ENCODE assay signal across 1 cellular context in genomic region chr1:47755368-47755990, GRCh38.
TF ChIP-seq lines count a peak whose summit lies in the region.

No MANE protein-coding gene starts in this region.

TF ChIP-seq in K562, 482 proteins besides CTCF, POLR2A, EP300 and RAD21 (continued from another document and continues in another):
- peak; percentile 86; the same call in 1 of the 2 replicates for TF ChIP-seq XRCC5 (IDR thresholded peaks at IDR 0.05; ENCODE audit: low read depth, low read length)
- TF ChIP-seq CHD4 (IDR thresholded peaks at IDR 0.05; ENCODE audit: insufficient read depth, insufficient replicate concordance, low read depth, low read length, poor library complexity, severe bottlenecking) = no peak
- TF ChIP-seq ZC3H11A (IDR thresholded peaks at IDR 0.05; ENCODE audit: low read depth, low read length) = no peak
- no peak for TF ChIP-seq ZNF592 (IDR thresholded peaks at IDR 0.05)
- TF ChIP-seq CAMTA2 (CRISPR knock-in tag; conservative IDR thresholded peaks at IDR 0.05) = no peak
- TF ChIP-seq USF2 (CRISPR knock-in tag; IDR thresholded peaks at IDR 0.05) = 0 out of 2 replicates have a peak, but pooled peaks have one; percentile 13
- TF ChIP-seq, protein P1, sequence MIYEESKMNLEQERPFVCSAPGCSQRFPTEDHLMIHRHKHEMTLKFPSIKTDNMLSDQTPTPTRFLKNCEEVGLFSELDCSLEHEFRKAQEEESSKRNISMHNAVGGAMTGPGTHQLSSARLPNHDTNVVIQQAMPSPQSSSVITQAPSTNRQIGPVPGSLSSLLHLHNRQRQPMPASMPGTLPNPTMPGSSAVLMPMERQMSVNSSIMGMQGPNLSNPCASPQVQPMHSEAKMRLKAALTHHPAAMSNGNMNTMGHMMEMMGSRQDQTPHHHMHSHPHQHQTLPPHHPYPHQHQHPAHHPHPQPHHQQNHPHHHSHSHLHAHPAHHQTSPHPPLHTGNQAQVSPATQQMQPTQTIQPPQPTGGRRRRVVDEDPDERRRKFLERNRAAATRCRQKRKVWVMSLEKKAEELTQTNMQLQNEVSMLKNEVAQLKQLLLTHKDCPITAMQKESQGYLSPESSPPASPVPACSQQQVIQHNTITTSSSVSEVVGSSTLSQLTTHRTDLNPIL (CRISPR knock-in tag; IDR thresholded peaks at IDR 0.05) = no peak
- no peak for TF ChIP-seq PHF8 (IDR thresholded peaks at IDR 0.05; ENCODE audit: borderline replicate concordance, low read length)
- TF ChIP-seq, protein P2, sequence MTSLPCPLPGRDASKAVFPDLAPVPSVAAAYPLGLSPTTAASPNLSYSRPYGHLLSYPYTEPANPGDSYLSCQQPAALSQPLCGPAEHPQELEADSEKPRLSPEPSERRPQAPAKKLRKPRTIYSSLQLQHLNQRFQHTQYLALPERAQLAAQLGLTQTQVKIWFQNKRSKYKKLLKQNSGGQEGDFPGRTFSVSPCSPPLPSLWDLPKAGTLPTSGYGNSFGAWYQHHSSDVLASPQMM (CRISPR knock-in tag; IDR thresholded peaks at IDR 0.05) = no peak
- TF ChIP-seq ETV6 (IDR thresholded peaks at IDR 0.05; ENCODE audit: borderline replicate concordance in 1 of 2, low read depth in 2 of 2, low read length in 1 of 2) = no peak
- TF ChIP-seq ETV6 (CRISPR knock-in tag; IDR thresholded peaks at IDR 0.05; ENCODE audit: borderline replicate concordance) = no peak
- no peak for TF ChIP-seq ZNF511 (CRISPR knock-in tag; IDR thresholded peaks at IDR 0.05)
- TF ChIP-seq SIN3A (IDR thresholded peaks at IDR 0.05; ENCODE audit: borderline replicate concordance in 2 of 2, control insufficient read depth in 1 of 2, low read depth in 2 of 2, low read length in 2 of 2) = no peak
- peak; percentile 69 for TF ChIP-seq ESRRA (IDR thresholded peaks at IDR 0.05; ENCODE audit: borderline replicate concordance, low read depth)
- no peak for TF ChIP-seq NFATC3 (IDR thresholded peaks at IDR 0.05)
- no peak for TF ChIP-seq ZNF384 (IDR thresholded peaks at IDR 0.05; ENCODE audit: low read depth, low read length)
- no peak for TF ChIP-seq HNRNPLL (IDR thresholded peaks at IDR 0.05; ENCODE audit: low read depth, low read length, poor library complexity, severe bottlenecking)
- no peak for TF ChIP-seq TFAM (CRISPR knock-in tag; conservative IDR thresholded peaks at IDR 0.05)
- TF ChIP-seq NR2C1 (IDR thresholded peaks at IDR 0.05) = peak; percentile 64; the same call in 1 of the 2 replicates
- TF ChIP-seq NR2C1 (tag; IDR thresholded peaks at IDR 0.05) = peak; percentile 66
- no peak for TF ChIP-seq WHSC1 (IDR thresholded peaks at IDR 0.05; ENCODE audit: low read length)
- no peak for TF ChIP-seq TAF9B (IDR thresholded peaks at IDR 0.05; ENCODE audit: partially characterized antibody)
- TF ChIP-seq FOXA3 (CRISPR knock-in tag; conservative IDR thresholded peaks at IDR 0.05 in 1 of 2, IDR thresholded peaks at IDR 0.05 in 1 of 2) = no peak
- TF ChIP-seq, protein P3, sequence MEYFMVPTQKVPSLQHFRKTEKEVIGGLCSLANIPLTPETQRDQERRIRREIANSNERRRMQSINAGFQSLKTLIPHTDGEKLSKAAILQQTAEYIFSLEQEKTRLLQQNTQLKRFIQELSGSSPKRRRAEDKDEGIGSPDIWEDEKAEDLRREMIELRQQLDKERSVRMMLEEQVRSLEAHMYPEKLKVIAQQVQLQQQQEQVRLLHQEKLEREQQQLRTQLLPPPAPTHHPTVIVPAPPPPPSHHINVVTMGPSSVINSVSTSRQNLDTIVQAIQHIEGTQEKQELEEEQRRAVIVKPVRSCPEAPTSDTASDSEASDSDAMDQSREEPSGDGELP (CRISPR knock-in tag; IDR thresholded peaks at IDR 0.05; ENCODE audit: borderline replicate concordance) = peak; percentile 51; the same call in 1 of the 2 replicates
- TF ChIP-seq ZNF561 (CRISPR knock-in tag; conservative IDR thresholded peaks at IDR 0.05) = no peak
- TF ChIP-seq, protein P4, sequence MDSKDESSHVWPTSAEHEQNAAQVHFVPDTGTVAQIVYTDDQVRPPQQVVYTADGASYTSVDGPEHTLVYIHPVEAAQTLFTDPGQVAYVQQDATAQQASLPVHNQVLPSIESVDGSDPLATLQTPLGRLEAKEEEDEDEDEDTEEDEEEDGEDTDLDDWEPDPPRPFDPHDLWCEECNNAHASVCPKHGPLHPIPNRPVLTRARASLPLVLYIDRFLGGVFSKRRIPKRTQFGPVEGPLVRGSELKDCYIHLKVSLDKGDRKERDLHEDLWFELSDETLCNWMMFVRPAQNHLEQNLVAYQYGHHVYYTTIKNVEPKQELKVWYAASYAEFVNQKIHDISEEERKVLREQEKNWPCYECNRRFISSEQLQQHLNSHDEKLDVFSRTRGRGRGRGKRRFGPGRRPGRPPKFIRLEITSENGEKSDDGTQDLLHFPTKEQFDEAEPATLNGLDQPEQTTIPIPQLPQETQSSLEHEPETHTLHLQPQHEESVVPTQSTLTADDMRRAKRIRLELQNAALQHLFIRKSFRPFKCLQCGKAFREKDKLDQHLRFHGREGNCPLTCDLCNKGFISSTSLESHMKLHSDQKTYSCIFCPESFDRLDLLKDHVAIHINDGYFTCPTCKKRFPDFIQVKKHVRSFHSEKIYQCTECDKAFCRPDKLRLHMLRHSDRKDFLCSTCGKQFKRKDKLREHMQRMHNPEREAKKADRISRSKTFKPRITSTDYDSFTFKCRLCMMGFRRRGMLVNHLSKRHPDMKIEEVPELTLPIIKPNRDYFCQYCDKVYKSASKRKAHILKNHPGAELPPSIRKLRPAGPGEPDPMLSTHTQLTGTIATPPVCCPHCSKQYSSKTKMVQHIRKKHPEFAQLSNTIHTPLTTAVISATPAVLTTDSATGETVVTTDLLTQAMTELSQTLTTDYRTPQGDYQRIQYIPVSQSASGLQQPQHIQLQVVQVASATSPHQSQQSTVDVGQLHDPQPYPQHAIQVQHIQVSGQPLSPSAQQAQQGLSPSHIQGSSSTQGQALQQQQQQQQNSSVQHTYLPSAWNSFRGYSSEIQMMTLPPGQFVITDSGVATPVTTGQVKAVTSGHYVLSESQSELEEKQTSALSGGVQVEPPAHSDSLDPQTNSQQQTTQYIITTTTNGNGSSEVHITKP (IDR thresholded peaks at IDR 0.05; ENCODE audit: partially characterized antibody) = peak; percentile 14
- no peak for TF ChIP-seq TRIM28 (IDR thresholded peaks at IDR 0.05)
- peak; percentile 57 for TF ChIP-seq CREM (IDR thresholded peaks at IDR 0.05; ENCODE audit: low read depth)
- TF ChIP-seq HDAC8 (tag; IDR thresholded peaks at IDR 0.05) = no peak
- TF ChIP-seq ZFP1 (CRISPR knock-in tag; IDR thresholded peaks at IDR 0.05) = no peak
- no peak for TF ChIP-seq FOXO4 (CRISPR knock-in tag; IDR thresholded peaks at IDR 0.05)
- TF ChIP-seq IRF2 (CRISPR knock-in tag; IDR thresholded peaks at IDR 0.05) = no peak
- TF ChIP-seq, protein P5, sequence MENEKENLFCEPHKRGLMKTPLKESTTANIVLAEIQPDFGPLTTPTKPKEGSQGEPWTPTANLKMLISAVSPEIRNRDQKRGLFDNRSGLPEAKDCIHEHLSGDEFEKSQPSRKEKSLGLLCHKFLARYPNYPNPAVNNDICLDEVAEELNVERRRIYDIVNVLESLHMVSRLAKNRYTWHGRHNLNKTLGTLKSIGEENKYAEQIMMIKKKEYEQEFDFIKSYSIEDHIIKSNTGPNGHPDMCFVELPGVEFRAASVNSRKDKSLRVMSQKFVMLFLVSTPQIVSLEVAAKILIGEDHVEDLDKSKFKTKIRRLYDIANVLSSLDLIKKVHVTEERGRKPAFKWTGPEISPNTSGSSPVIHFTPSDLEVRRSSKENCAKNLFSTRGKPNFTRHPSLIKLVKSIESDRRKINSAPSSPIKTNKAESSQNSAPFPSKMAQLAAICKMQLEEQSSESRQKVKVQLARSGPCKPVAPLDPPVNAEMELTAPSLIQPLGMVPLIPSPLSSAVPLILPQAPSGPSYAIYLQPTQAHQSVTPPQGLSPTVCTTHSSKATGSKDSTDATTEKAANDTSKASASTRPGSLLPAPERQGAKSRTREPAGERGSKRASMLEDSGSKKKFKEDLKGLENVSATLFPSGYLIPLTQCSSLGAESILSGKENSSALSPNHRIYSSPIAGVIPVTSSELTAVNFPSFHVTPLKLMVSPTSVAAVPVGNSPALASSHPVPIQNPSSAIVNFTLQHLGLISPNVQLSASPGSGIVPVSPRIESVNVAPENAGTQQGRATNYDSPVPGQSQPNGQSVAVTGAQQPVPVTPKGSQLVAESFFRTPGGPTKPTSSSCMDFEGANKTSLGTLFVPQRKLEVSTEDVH (IDR thresholded peaks at IDR 0.05; ENCODE audit: low read depth, partially characterized antibody) = no peak
- TF ChIP-seq ARID3B (CRISPR knock-in tag; IDR thresholded peaks at IDR 0.05; ENCODE audit: borderline replicate concordance) = no peak
- TF ChIP-seq, protein P6, sequence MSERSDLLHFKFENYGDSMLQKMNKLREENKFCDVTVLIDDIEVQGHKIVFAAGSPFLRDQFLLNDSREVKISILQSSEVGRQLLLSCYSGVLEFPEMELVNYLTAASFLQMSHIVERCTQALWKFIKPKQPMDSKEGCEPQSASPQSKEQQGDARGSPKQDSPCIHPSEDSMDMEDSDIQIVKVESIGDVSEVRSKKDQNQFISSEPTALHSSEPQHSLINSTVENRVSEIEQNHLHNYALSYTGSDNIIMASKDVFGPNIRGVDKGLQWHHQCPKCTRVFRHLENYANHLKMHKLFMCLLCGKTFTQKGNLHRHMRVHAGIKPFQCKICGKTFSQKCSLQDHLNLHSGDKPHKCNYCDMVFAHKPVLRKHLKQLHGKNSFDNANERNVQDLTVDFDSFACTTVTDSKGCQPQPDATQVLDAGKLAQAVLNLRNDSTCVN (CRISPR knock-in tag; IDR thresholded peaks at IDR 0.05) = no peak
- TF ChIP-seq STAT5A (IDR thresholded peaks at IDR 0.05; ENCODE audit: borderline replicate concordance, low read length) = no peak
- no peak for TF ChIP-seq FOXA1 (IDR thresholded peaks at IDR 0.05; ENCODE audit: borderline replicate concordance)
- TF ChIP-seq CBFB (CRISPR knock-in tag; IDR thresholded peaks at IDR 0.05) = peak; percentile 22; the same call in 1 of the 2 replicates
- no peak for TF ChIP-seq ESRRB (CRISPR knock-in tag; IDR thresholded peaks at IDR 0.05; ENCODE audit: borderline replicate concordance)
- no peak for TF ChIP-seq NCOA2 (IDR thresholded peaks at IDR 0.05; ENCODE audit: partially characterized antibody in 2 of 2)
- TF ChIP-seq BACH1 (tag; IDR thresholded peaks at IDR 0.05) = no peak
- no peak for TF ChIP-seq MEF2A (IDR thresholded peaks at IDR 0.05; ENCODE audit: control insufficient read depth, low read depth, low read length)
- TF ChIP-seq ZC3H4 (CRISPR knock-in tag; IDR thresholded peaks at IDR 0.05; ENCODE audit: borderline replicate concordance) = no peak
- TF ChIP-seq LCOR (CRISPR knock-in tag; IDR thresholded peaks at IDR 0.05) = no peak
- no peak for TF ChIP-seq EP400 (IDR thresholded peaks at IDR 0.05)
- no peak for TF ChIP-seq BRD4 (IDR thresholded peaks at IDR 0.05)
- TF ChIP-seq OTX1 (CRISPR knock-in tag; IDR thresholded peaks at IDR 0.05) = no peak
